ENCODE assay signal across 29 cellular contexts in genomic region chr2:229802785-229803184, GRCh38.
"Had no signal": no experiment of that assay in that cellular context is flagged by ENCODE, and none has a peak within 500 bp of the region (broad histone marks: within the 10 kb centered on the region; RNA-seq: fewer than 3 reads in every experiment).

No MANE protein-coding gene starts in this region.

- H3K27me3 Mint-ChIP-seq: activated CD4-positive, alpha-beta memory T cell treated with anti-CD3 and anti-CD28 coated beads, Interleukin-2, amount 10 ng/mL, durations not matched to agents 7 days and 5 days; activated CD8-positive, alpha-beta memory T cell treated with anti-CD3 and anti-CD28 coated beads, Interleukin-2, amount 10 ng/mL, durations not matched to agents 7 days and 5 days; T-helper 17 cell had no signal

- H3K27me3 ChIP-seq: ascending aorta, cardiac muscle cell, Peyer's patch, SJSA1 had no signal

- H3K27ac ChIP-seq: ascending aorta, cardiac muscle cell, KMS-11, Peyer's patch, SJSA1, VCaP had no signal

- DNase-seq: activated CD4-positive, alpha-beta memory T cell treated with anti-CD3 and anti-CD28 coated beads, Interleukin-2, amount 10 ng/mL, durations not matched to agents 7 days and 5 days; activated CD4-positive, alpha-beta T cell treated with anti-CD3 and anti-CD28 coated beads for 1 hour; activated CD4-positive, alpha-beta T cell treated with anti-CD3 and anti-CD28 coated beads for 48 hours; activated CD4-positive, CD25-positive, alpha-beta regulatory T cell; activated CD8-positive, alpha-beta memory T cell treated with anti-CD3 and anti-CD28 coated beads for 24 hours; activated CD8-positive, alpha-beta memory T cell treated with anti-CD3 and anti-CD28 coated beads, Interleukin-2, amount 10 ng/mL, durations not matched to agents 7 days and 5 days; activated CD8-positive, alpha-beta memory T cell treated with anti-CD3 and anti-CD28 coated beads, Interleukin-2, amount 50 U/mL, for 48 hours; activated gamma-delta T cell; activated naive CD4-positive, alpha-beta T cell treated with Interleukin-2 at 50 U/mL for 16 hours; amniotic stem cell; NCI-H1105; NCI-H1417 treated with DMSO at 0.1 percent for 48 hours; NCI-H1930; NCI-H345; NCI-H524 treated with DMSO at 0.1 percent for 48 hours; NK-92 treated with Interleukin-12 subunit alpha and Interleukin-12 subunit beta, amount 100 ng/mL, for 24 hours; PC-3; Peyer's patch; RPMI8226; SHP77 treated with DMSO at 0.1 percent for 48 hours; SK-N-SH; T-helper 17 cell had no signal

- H3K4me3 ChIP-seq: ascending aorta, cardiac muscle cell, Peyer's patch, SJSA1 had no signal

- H3K9me3 ChIP-seq: ascending aorta, Peyer's patch, SJSA1, SK-N-SH had no signal

- H3K27ac Mint-ChIP-seq: activated CD4-positive, alpha-beta memory T cell treated with anti-CD3 and anti-CD28 coated beads, Interleukin-2, amount 10 ng/mL, durations not matched to agents 7 days and 5 days; activated CD8-positive, alpha-beta memory T cell treated with anti-CD3 and anti-CD28 coated beads, Interleukin-2, amount 10 ng/mL, durations not matched to agents 7 days and 5 days; activated T-helper 2 cell treated with anti-CD3 and anti-CD28 coated beads, Interferon-gamma antibody, Interleukin-2, Interleukin-4, amounts not matched to agents 10 μg/mL and 5 μg/mL and 100 μg/mL, durations not matched to agents 14 hours and 24 hours and 36 hours; T-helper 17 cell had no signal

- H3K9me3 Mint-ChIP-seq: activated CD4-positive, alpha-beta memory T cell treated with anti-CD3 and anti-CD28 coated beads, Interleukin-2, amount 10 ng/mL, durations not matched to agents 7 days and 5 days; activated naive CD4-positive, alpha-beta T cell treated with anti-CD3 and anti-CD28 coated beads, Interleukin-2, amount 50 U/mL, for 72 hours; activated T-helper 2 cell treated with anti-CD3 and anti-CD28 coated beads, Interferon-gamma antibody, Interleukin-2, Interleukin-4, amounts not matched to agents 10 μg/mL and 5 μg/mL and 100 μg/mL, durations not matched to agents 14 hours and 24 hours and 36 hours had no signal

- ATAC-seq: activated CD8-positive, alpha-beta memory T cell treated with anti-CD3 and anti-CD28 coated beads, Interleukin-2, amount 10 ng/mL, durations not matched to agents 7 days and 5 days; activated naive CD4-positive, alpha-beta T cell treated with anti-CD3 and anti-CD28 coated beads, Interleukin-2, amount 50 U/mL, for 72 hours; PC-3; T-helper 17 cell had no signal

- H3K4me1 Mint-ChIP-seq: activated CD4-positive, alpha-beta memory T cell treated with anti-CD3 and anti-CD28 coated beads, Interleukin-2, amount 10 ng/mL, durations not matched to agents 7 days and 5 days; activated CD8-positive, alpha-beta memory T cell treated with anti-CD3 and anti-CD28 coated beads, Interleukin-2, amount 10 ng/mL, durations not matched to agents 7 days and 5 days; T-helper 17 cell had no signal

- H3K4me1 ChIP-seq: Peyer's patch, SJSA1 had no signal

- H3K4me3 Mint-ChIP-seq: activated CD4-positive, alpha-beta memory T cell treated with anti-CD3 and anti-CD28 coated beads, Interleukin-2, amount 10 ng/mL, durations not matched to agents 7 days and 5 days; activated CD8-positive, alpha-beta memory T cell treated with anti-CD3 and anti-CD28 coated beads, Interleukin-2, amount 10 ng/mL, durations not matched to agents 7 days and 5 days; T-helper 17 cell had no signal
